In genomic region chr11:70622091-70622490, GRCh38 we compare ENCODE assay signal across 24 cellular contexts.
"Had no signal": no experiment of that assay in that cellular context is flagged by ENCODE, and none has a peak within 500 bp of the region (broad histone marks: within the 10 kb centered on the region; RNA-seq: fewer than 3 reads in every experiment).

No MANE protein-coding gene starts in this region.

- FAIRE-seq: colon, endothelial cell of umbilical vein, frontal cortex, kidney had no signal

- H3K27ac ChIP-seq: coronary artery, esophagus muscularis mucosa, foreskin keratinocyte, gastroesophageal sphincter, heart left ventricle, hepatocyte, left lung, lower lobe of right lung had no signal

- H3K79me2 ChIP-seq: hepatocyte had no signal

- H3K36me3 ChIP-seq: esophagus muscularis mucosa, gastroesophageal sphincter, heart left ventricle, left lung, lower lobe of right lung had no signal

- H3K27me3 ChIP-seq: dorsolateral prefrontal cortex, foreskin keratinocyte, gastroesophageal sphincter, hepatocyte, left lung had no signal

- H3K9me3 ChIP-seq: left lung, mucosa of descending colon had no signal

- H3K4me1 ChIP-seq: foreskin keratinocyte, gastroesophageal sphincter, heart left ventricle, left lung, lower lobe of right lung had no signal

- DNase-seq: dermis blood vessel endothelial cell; dorsolateral prefrontal cortex; effector CD4-positive, alpha-beta T cell; effector memory CD4-positive, alpha-beta T cell; foreskin keratinocyte; hypothalamus; immature natural killer cell; islet precursor cell; kidney; kidney glomerular epithelial cell; left ventricle myocardium superior; lower lobe of right lung; mesenchymal stem cell; naive B cell had no signal

- H2AFZ ChIP-seq: hepatocyte had no signal

- H3K4me2 ChIP-seq: hepatocyte had no signal

- H3K4me3 ChIP-seq: coronary artery, dorsolateral prefrontal cortex, esophagus muscularis mucosa, gastroesophageal sphincter, heart left ventricle, hepatocyte, left lung, lower lobe of right lung, mucosa of descending colon had no signal
